ENCODE assay signal across 30 cellular contexts in genomic region chr4:17094811-17095210, GRCh38.
DNase-seq lines count a peak whose midpoint lies in the region; ATAC-seq, FAIRE-seq and TF ChIP-seq lines count a peak whose summit lies in the region.
"Had no signal": no experiment of that assay in that cellular context is flagged by ENCODE, and none has a peak within 500 bp of the region (broad histone marks: within the 10 kb centered on the region; RNA-seq: fewer than 3 reads in every experiment).

No MANE protein-coding gene starts in this region.

- peak; percentile 32 for DNase-seq in activated CD4-positive, alpha-beta T cell treated with anti-CD3 and anti-CD28 coated beads, Interleukin-2, amount 10 ng/mL, durations not matched to agents 24 days and 14 days
- DNase-seq in activated CD4-positive, alpha-beta T cell treated with anti-CD3 and anti-CD28 coated beads, Interleukin-2, amount 50 U/mL, for 4 hours = no peak
- DNase-seq in endothelial cell (ENCODE audit: low spot score) = no peak
- no peak for DNase-seq in body of pancreas
- no peak for DNase-seq in AG20443 (ENCODE audit: low spot score)
- DNase-seq in H54 (ENCODE audit: insufficient read length, low spot score) = no peak
- DNase-seq in DMS79 treated with DMSO at 0.1 percent for 48 hours (lab: John Stamatoyannopoulos, UW) = no peak
- DNase-seq: activated CD4-positive, alpha-beta T cell treated with anti-CD3 and anti-CD28 coated beads for 1 hour; activated T-cell treated with anti-CD3 and anti-CD28 coated beads for 4 hours; AML-193; aorta; CD4-positive, alpha-beta T cell; head of caudate nucleus; kidney; natural killer cell; NCI-H1092 treated with DMSO at 0.1 percent for 48 hours; NCI-H1930; NCI-H774; right cardiac atrium; stimulated activated CD4-positive, alpha-beta T cell treated with anti-CD3 and anti-CD28 coated beads, Interleukin-12 subunit alpha, Interleukin-12 subunit beta, amount 100 ng/mL, for 4 hours; stimulated activated CD4-positive, alpha-beta T cell treated with anti-CD3 and anti-CD28 coated beads, Interleukin-4, amount 100 ng/mL, for 24 hours had no signal

- intact Hi-C loops in activated CD4-positive, alpha-beta T cell treated with anti-CD3 and anti-CD28 coated beads, Interleukin-2, amount 10 ng/mL, durations not matched to agents 24 days and 14 days (cut with micrococcal nuclease) = no loop called here
- intact Hi-C loops in body of pancreas (cut with DNase I) = no loop called here

- no peak for ATAC-seq in body of pancreas
- ATAC-seq: activated naive CD4-positive, alpha-beta T cell treated with anti-CD3 and anti-CD28 coated beads, Interleukin-2, amount 50 U/mL, for 72 hours; natural killer cell; stimulated activated memory B cell treated with anti-CD40 and anti-IgM and Interleukin-4, amounts not matched to agents 10 μg/mL and 1 μg/mL and 100 μg/mL, for 72 hours had no signal

- TF ChIP-seq CTCF in endothelial cell (IDR thresholded peaks at IDR 0.05; ENCODE audit: unreplicated experiment) (no peak), nephron (IDR thresholded peaks at IDR 0.05; ENCODE audit: unreplicated experiment in 3 of 3) (no peak), body of pancreas (IDR thresholded peaks at IDR 0.05) (no peak)

- 44 to 45% methylated on average over 5 of the region's 5 CpGs for whole genome bisulfite sequencing in body of pancreas, 2 donors

- H3K27ac ChIP-seq in body of pancreas = no peak overlapping the region
- H3K27ac ChIP-seq: 22Rv1, RWPE1, suprapubic skin had no signal

- no peak for TF ChIP-seq POLR2A in body of pancreas (IDR thresholded peaks at IDR 0.05)
- no peak for TF ChIP-seq POLR2A in H54 (IDR thresholded peaks at IDR 0.05; ENCODE audit: low read depth, low read length)

- H3K27ac Mint-ChIP-seq in activated CD4-positive, alpha-beta T cell treated with anti-CD3 and anti-CD28 coated beads, Interleukin-2, amount 10 ng/mL, durations not matched to agents 24 days and 14 days = no peak overlapping the region
- H3K27ac Mint-ChIP-seq in endothelial cell (ENCODE audit: unreplicated experiment) = peak overlapping the region; percentile 85
- H3K27ac Mint-ChIP-seq in nephron = peak overlapping the region; percentile 81 to 93 (median 90)
- H3K27ac Mint-ChIP-seq: activated naive CD4-positive, alpha-beta T cell treated with anti-CD3 and anti-CD28 coated beads, Interleukin-2, amount 50 U/mL, for 72 hours; CD4-positive, alpha-beta T cell; IgD-negative memory B cell; natural killer cell; stimulated activated memory B cell treated with anti-CD40 and anti-IgM and Interleukin-4, amounts not matched to agents 10 μg/mL and 1 μg/mL and 100 μg/mL, for 72 hours; T-helper 1 cell treated with Interleukin-12 subunit alpha and Interleukin-12 subunit beta and Interleukin-4 antibody, amounts not matched to agents 30 μg/mL and 1 μg/mL, for 36 hours had no signal

- no peak for FAIRE-seq in H54 (lab: Jason Lieb, UNC)
- FAIRE-seq: kidney had no signal

- no peaks in the 10 kb centered on the region for H3K4me1 ChIP-seq in body of pancreas

- H3K27me3 ChIP-seq in body of pancreas = no peaks in the 10 kb centered on the region
- H3K27me3 ChIP-seq: suprapubic skin had no signal

- H3K4me3 ChIP-seq in body of pancreas = no peak overlapping the region
- H3K4me3 ChIP-seq: suprapubic skin had no signal

- H3K4me1 Mint-ChIP-seq in activated CD4-positive, alpha-beta T cell treated with anti-CD3 and anti-CD28 coated beads, Interleukin-2, amount 10 ng/mL, durations not matched to agents 24 days and 14 days = no peaks in the 10 kb centered on the region
- H3K4me1 Mint-ChIP-seq in endothelial cell (ENCODE audit: unreplicated experiment) (peaks cover 17% of the 10 kb centered on the region), nephron (peaks cover 31% of the 10 kb centered on the region)
- H3K4me1 Mint-ChIP-seq: central memory CD8-positive, alpha-beta T cell; IgD-negative memory B cell; stimulated activated memory B cell treated with anti-CD40 and anti-IgM and Interleukin-4, amounts not matched to agents 10 μg/mL and 1 μg/mL and 100 μg/mL, for 72 hours had no signal

- H3K4me3 Mint-ChIP-seq in activated CD4-positive, alpha-beta T cell treated with anti-CD3 and anti-CD28 coated beads, Interleukin-2, amount 10 ng/mL, durations not matched to agents 24 days and 14 days = no peak overlapping the region
- H3K4me3 Mint-ChIP-seq in endothelial cell (ENCODE audit: unreplicated experiment) (peak overlapping the region; percentile 66), nephron (peak overlapping the region in 2 of 3 experiments; percentile 1 to 8)
- H3K4me3 Mint-ChIP-seq: CD4-positive, alpha-beta T cell; central memory CD8-positive, alpha-beta T cell; IgD-negative memory B cell; natural killer cell; stimulated activated memory B cell treated with anti-CD40 and anti-IgM and Interleukin-4, amounts not matched to agents 10 μg/mL and 1 μg/mL and 100 μg/mL, for 72 hours; T-helper 1 cell treated with Interleukin-12 subunit alpha and Interleukin-12 subunit beta and Interleukin-4 antibody, amounts not matched to agents 30 μg/mL and 1 μg/mL, for 36 hours had no signal

- H3K36me3 ChIP-seq in body of pancreas (replicated peaks in 1 of 2; ENCODE audit: insufficient read depth in 1 of 2, low read depth in 2 of 2) = no peaks in the 10 kb centered on the region
- H3K36me3 ChIP-seq: suprapubic skin had no signal

- H3K27me3 Mint-ChIP-seq in activated CD4-positive, alpha-beta T cell treated with anti-CD3 and anti-CD28 coated beads, Interleukin-2, amount 10 ng/mL, durations not matched to agents 24 days and 14 days = no peaks in the 10 kb centered on the region
- H3K27me3 Mint-ChIP-seq in endothelial cell (ENCODE audit: unreplicated experiment) (no peaks in the 10 kb centered on the region), nephron (ENCODE audit: low read depth) (no peaks in the 10 kb centered on the region)
- H3K27me3 Mint-ChIP-seq: IgD-negative memory B cell; stimulated activated memory B cell treated with anti-CD40 and anti-IgM and Interleukin-4, amounts not matched to agents 10 μg/mL and 1 μg/mL and 100 μg/mL, for 72 hours had no signal

- H3K9me3 Mint-ChIP-seq in activated CD4-positive, alpha-beta T cell treated with anti-CD3 and anti-CD28 coated beads, Interleukin-2, amount 10 ng/mL, durations not matched to agents 24 days and 14 days = no peaks in the 10 kb centered on the region
- H3K9me3 Mint-ChIP-seq in endothelial cell (ENCODE audit: unreplicated experiment) (no peaks in the 10 kb centered on the region), nephron (no peaks in the 10 kb centered on the region)
- H3K9me3 Mint-ChIP-seq: activated naive CD4-positive, alpha-beta T cell treated with anti-CD3 and anti-CD28 coated beads, Interleukin-2, amount 50 U/mL, for 72 hours; CD4-positive, alpha-beta T cell; central memory CD8-positive, alpha-beta T cell; natural killer cell; T-helper 1 cell treated with Interleukin-12 subunit alpha and Interleukin-12 subunit beta and Interleukin-4 antibody, amounts not matched to agents 30 μg/mL and 1 μg/mL, for 36 hours had no signal

- no peaks in the 10 kb centered on the region for H3K36me3 Mint-ChIP-seq in activated CD4-positive, alpha-beta T cell treated with anti-CD3 and anti-CD28 coated beads, Interleukin-2, amount 10 ng/mL, durations not matched to agents 24 days and 14 days (ENCODE audit: low read depth)
- H3K36me3 Mint-ChIP-seq in endothelial cell (ENCODE audit: low read depth, unreplicated experiment) (no peaks in the 10 kb centered on the region), nephron (ENCODE audit: low read depth) (no peaks in the 10 kb centered on the region)
- H3K36me3 Mint-ChIP-seq: activated naive CD4-positive, alpha-beta T cell treated with anti-CD3 and anti-CD28 coated beads, Interleukin-2, amount 50 U/mL, for 72 hours; natural killer cell; stimulated activated memory B cell treated with anti-CD40 and anti-IgM and Interleukin-4, amounts not matched to agents 10 μg/mL and 1 μg/mL and 100 μg/mL, for 72 hours had no signal

- no peaks in the 10 kb centered on the region for H3K9me3 ChIP-seq in body of pancreas
- H3K9me3 ChIP-seq: suprapubic skin had no signal
